27 cellular contexts compared by ENCODE assay signal in genomic region chr10:45442251-45442650, GRCh38.
"Had no signal": no experiment of that assay in that cellular context is flagged by ENCODE, and none has a peak within 500 bp of the region (broad histone marks: within the 10 kb centered on the region; RNA-seq: fewer than 3 reads in every experiment).

No MANE protein-coding gene starts in this region.

- H3K27me3 Mint-ChIP-seq: activated T-helper 17 cell treated with anti-CD3 and anti-CD28 coated beads, Interleukin-2, amount 50 U/mL, for 72 hours; progenitor cell of endocrine pancreas had no signal

- H3K4me3 Mint-ChIP-seq: activated T-cell treated with anti-CD3 and anti-CD28 coated beads, Interleukin-2, amount 50 U/mL, for 4 hours; activated T-helper 17 cell treated with anti-CD3 and anti-CD28 coated beads, Interleukin-2, amount 50 U/mL, for 72 hours; central memory CD8-positive, alpha-beta T cell; natural killer cell treated with Interleukin-12 subunit alpha and Interleukin-12 subunit beta and Interleukin-15 and Interleukin-18, amount 100 ng/mL, for 72 hours had no signal

- H3K9me3 Mint-ChIP-seq: activated T-cell treated with anti-CD3 and anti-CD28 coated beads, Interleukin-2, amount 50 U/mL, for 4 hours; activated T-helper 17 cell treated with anti-CD3 and anti-CD28 coated beads, Interleukin-2, amount 50 U/mL, for 72 hours; central memory CD8-positive, alpha-beta T cell; natural killer cell treated with Interleukin-12 subunit alpha and Interleukin-12 subunit beta and Interleukin-15 and Interleukin-18, amount 100 ng/mL, for 72 hours had no signal

- H3K4me1 ChIP-seq: esophagus squamous epithelium, sigmoid colon, tibial nerve had no signal

- ATAC-seq: activated T-cell treated with anti-CD3 and anti-CD28 coated beads, Interleukin-2, amount 50 U/mL, for 4 hours; activated T-helper 17 cell treated with anti-CD3 and anti-CD28 coated beads, Interleukin-2, amount 50 U/mL, for 72 hours; heart right ventricle; natural killer cell treated with Interleukin-12 subunit alpha and Interleukin-12 subunit beta and Interleukin-15 and Interleukin-18, amount 100 ng/mL, for 72 hours had no signal

- H3K27ac ChIP-seq: epithelial cell of prostate, esophagus squamous epithelium, heart right ventricle, left ventricle myocardium inferior, sigmoid colon, tibial nerve had no signal

- FAIRE-seq: bronchial epithelial cell, colon, endometrium, small intestine had no signal

- H3K4me3 ChIP-seq: esophagus squamous epithelium, heart right ventricle, left ventricle myocardium inferior, lung, mucosa of descending colon, sigmoid colon, tibial nerve had no signal

- H3K9me3 ChIP-seq: esophagus squamous epithelium, heart right ventricle, left ventricle myocardium inferior, mucosa of descending colon, sigmoid colon, tibial nerve had no signal

- DNase-seq: activated CD4-positive, alpha-beta T cell treated with anti-CD3 and anti-CD28 coated beads for 4 hours; activated CD4-positive, alpha-beta T cell treated with anti-CD3 and anti-CD28 coated beads, Interleukin-2, amount 50 U/mL, for 48 hours; activated CD4-positive, CD25-positive, alpha-beta regulatory T cell; activated gamma-delta T cell treated with Interleukin-2 at 50 U/mL for 16 hours; activated naive CD4-positive, alpha-beta T cell treated with anti-CD3 and anti-CD28 coated beads, Interleukin-2, amount 50 U/mL, for 16 hours; activated T-cell treated with anti-CD3 and anti-CD28 coated beads, Interleukin-2, amount 50 U/mL, for 4 hours; anterior cingulate cortex; effector CD8-positive, alpha-beta T cell; esophagus squamous epithelium; foreskin melanocyte; heart right ventricle; left ventricle myocardium inferior; sigmoid colon; small intestine; stimulated activated CD4-positive, alpha-beta T cell treated with anti-CD3 and anti-CD28 coated beads, Interleukin-4, amount 100 ng/mL, for 24 hours; stimulated activated naive CD4-positive, alpha-beta T cell had no signal

- H3K36me3 ChIP-seq: esophagus squamous epithelium, left ventricle myocardium inferior, sigmoid colon had no signal

- H3K27me3 ChIP-seq: tibial nerve had no signal

- H3K36me3 Mint-ChIP-seq: natural killer cell treated with Interleukin-12 subunit alpha and Interleukin-12 subunit beta and Interleukin-15 and Interleukin-18, amount 100 ng/mL, for 72 hours had no signal

- H3K4me1 Mint-ChIP-seq: activated T-helper 17 cell treated with anti-CD3 and anti-CD28 coated beads, Interleukin-2, amount 50 U/mL, for 72 hours; central memory CD8-positive, alpha-beta T cell had no signal

- H3K27ac Mint-ChIP-seq: activated T-helper 17 cell treated with anti-CD3 and anti-CD28 coated beads, Interleukin-2, amount 50 U/mL, for 72 hours; natural killer cell treated with Interleukin-12 subunit alpha and Interleukin-12 subunit beta and Interleukin-15 and Interleukin-18, amount 100 ng/mL, for 72 hours; progenitor cell of endocrine pancreas had no signal
